In genomic region chr3:101814835-101815234, GRCh38 we compare ENCODE assay signal across 14 cellular contexts. TPM values are rescaled to one million over a fixed set of nuclear protein-coding genes. Genes with fewer than 3 reads are reported as not detected.
DNase-seq lines count a peak whose midpoint lies in the region; ATAC-seq and TF ChIP-seq lines count a peak whose summit lies in the region.
"Had no signal": no experiment of that assay in that cellular context is flagged by ENCODE, and none has a peak within 500 bp of the region (broad histone marks: within the 10 kb centered on the region; RNA-seq: fewer than 3 reads in every experiment).

No MANE protein-coding gene starts in this region.

- no peak overlapping the region for H3K4me3 Mint-ChIP-seq in activated naive CD8-positive, alpha-beta T cell treated with anti-CD3 and anti-CD28 coated beads, Interleukin-2, amount 50 U/mL, for 24 hours
- H3K4me3 Mint-ChIP-seq in naive B cell = no peak overlapping the region
- H3K4me3 Mint-ChIP-seq: endodermal cell had no signal

- CTCF ChIA-PET in A673 (lab: Charles Lee) = interaction anchor here (1.2 to 1.7 kb wide), 4 partner anchors 224 to 722 kb away, joined by 6 to 33 read pairs (median 8); no protein-coding TSS in a partner anchor

- ATAC-seq in HG02610 (IDR thresholded peaks at IDR 0.05; ENCODE audit: unreplicated experiment) = peak; percentile 36
- ATAC-seq in activated naive CD8-positive, alpha-beta T cell treated with anti-CD3 and anti-CD28 coated beads, Interleukin-2, amount 50 U/mL, for 24 hours = peak; percentile 69
- peak; percentile 39 to 54 for ATAC-seq in naive B cell (ENCODE audit: low read depth in 2 of 2)

- H3K9ac ChIP-seq in smooth muscle cell (ENCODE audit: low read depth) = no peak overlapping the region

- intact Hi-C loops in A673 (cut with micrococcal nuclease; ENCODE audit: unreplicated experiment) = loop anchor here (1.0 to 10.0 kb wide), 3 partner anchors 223 to 712 kb away; no protein-coding TSS in a partner anchor

- no peak overlapping the region for H3K4me2 ChIP-seq in smooth muscle cell

- peaks cover 70% of the 10 kb centered on the region for H3K4me1 Mint-ChIP-seq in activated naive CD8-positive, alpha-beta T cell treated with anti-CD3 and anti-CD28 coated beads, Interleukin-2, amount 50 U/mL, for 24 hours
- peaks cover 20 to 54% (median 31%) of the 10 kb centered on the region in 3 donors for H3K4me1 Mint-ChIP-seq in naive B cell

- H3K36me3 ChIP-seq in A673 (ENCODE audit: insufficient read depth, low read length, poor library complexity, severe bottlenecking) (peaks cover 2% of the 10 kb centered on the region), smooth muscle cell (ENCODE audit: low read depth) (no peaks in the 10 kb centered on the region)

- WGBS in smooth muscle cell (ENCODE audit: low lambda C conversion rate) = 79% methylated on average over 3 of the region's 3 CpGs

- H3K79me2 ChIP-seq in smooth muscle cell (ENCODE audit: low read depth) = peaks cover 9% of the 10 kb centered on the region

- H3K27me3 Mint-ChIP-seq in activated naive CD8-positive, alpha-beta T cell treated with anti-CD3 and anti-CD28 coated beads, Interleukin-2, amount 50 U/mL, for 24 hours = no peaks in the 10 kb centered on the region
- no peaks in the 10 kb centered on the region for H3K27me3 Mint-ChIP-seq in naive B cell

- H3K4me3 ChIP-seq in A673 (ENCODE audit: low read depth, low read length, poor library complexity, severe bottlenecking) (no peak overlapping the region), smooth muscle cell (no peak overlapping the region)

- no TSS peak for BruUV-seq in A673 (replicated peaks; lab: Mats Ljungman, UMichigan)

- peaks cover 22% of the 10 kb centered on the region for H3K36me3 Mint-ChIP-seq in activated naive CD8-positive, alpha-beta T cell treated with anti-CD3 and anti-CD28 coated beads, Interleukin-2, amount 50 U/mL, for 24 hours (ENCODE audit: low read depth)
- peaks cover 0 to 2% of the 10 kb centered on the region in 2 donors for H3K36me3 Mint-ChIP-seq in naive B cell

- no peaks in the 10 kb centered on the region for H3K9me3 Mint-ChIP-seq in activated naive CD8-positive, alpha-beta T cell treated with anti-CD3 and anti-CD28 coated beads, Interleukin-2, amount 50 U/mL, for 24 hours
- no peaks in the 10 kb centered on the region for H3K9me3 Mint-ChIP-seq in naive B cell
- H3K9me3 Mint-ChIP-seq: endodermal cell had no signal

- H3K27ac Mint-ChIP-seq in activated naive CD8-positive, alpha-beta T cell treated with anti-CD3 and anti-CD28 coated beads, Interleukin-2, amount 50 U/mL, for 24 hours = peak overlapping the region; percentile 59
- H3K27ac Mint-ChIP-seq in naive B cell = peak overlapping the region in 4 of 6 donors; percentile 15 to 89 (median 78)
- H3K27ac Mint-ChIP-seq: endodermal cell had no signal

- no peaks in the 10 kb centered on the region for H3K27me3 ChIP-seq in A673 (replicated peaks; ENCODE audit: insufficient read depth, low read depth, low read length, poor library complexity)
- no peaks in the 10 kb centered on the region for H3K27me3 ChIP-seq in smooth muscle cell (ENCODE audit: low read depth)

- no peak for DNase-seq in A673 (ENCODE audit: low spot score)
- DNase-seq in activated naive CD8-positive, alpha-beta T cell treated with anti-CD3 and anti-CD28 coated beads, Interleukin-2, amount 50 U/mL, for 24 hours = no peak
- no peak for DNase-seq in naive B cell
- DNase-seq in smooth muscle cell (lab: John Stamatoyannopoulos, UW; ENCODE audit: unreplicated experiment) = no peak
- no peak for DNase-seq in KG1 (lab: John Stamatoyannopoulos, UW)
- no peak for DNase-seq in SW 1271 (lab: John Stamatoyannopoulos, UW)
- DNase-seq in OCI-M2 (lab: John Stamatoyannopoulos, UW; ENCODE audit: unreplicated experiment) = no peak
- DNase-seq: activated T-cell treated with anti-CD3 and anti-CD28 coated beads for 4 hours; endodermal cell; glutamatergic neuron; NCI-H1092; NCI-H446; stimulated activated CD4-positive, alpha-beta T cell treated with anti-CD3 and anti-CD28 coated beads, Interleukin-1b, Interleukin-23, amount 100 ng/mL, for 48 hours had no signal

- no peak overlapping the region for H2AFZ ChIP-seq in smooth muscle cell (ENCODE audit: low read depth)

- H3K4me1 ChIP-seq in A673 (ENCODE audit: insufficient read depth, low read length, poor library complexity, severe bottlenecking) = peaks cover 29% of the 10 kb centered on the region
- no peaks in the 10 kb centered on the region for H3K4me1 ChIP-seq in smooth muscle cell (ENCODE audit: low read depth)

- peaks cover 6% of the 10 kb centered on the region for H3F3A ChIP-seq in smooth muscle cell (ENCODE audit: low read depth)

- TF ChIP-seq CTCF in A673 (conservative IDR thresholded peaks at IDR 0.05; ENCODE audit: low read depth, low read length) (no peak), smooth muscle cell (IDR thresholded peaks at IDR 0.05; ENCODE audit: borderline replicate concordance, insufficient read depth, poor library complexity, severe bottlenecking) (no peak)

- H3K27ac ChIP-seq in A673 (ENCODE audit: low read depth, low read length, poor library complexity, severe bottlenecking) (peak overlapping the region; percentile 51), smooth muscle cell (ENCODE audit: low read depth) (no peak overlapping the region)

- POLR2A ChIA-PET in A673 (lab: Charles Lee; ENCODE audit: low non-redundant PET) = interaction anchor here (0.8 kb wide), 1 partner anchor 289 kb away, joined by 8 read pairs; no protein-coding TSS in a partner anchor

- no peaks in the 10 kb centered on the region for H3K9me3 ChIP-seq in A673 (ENCODE audit: low read depth, low read length, poor library complexity, severe bottlenecking)
- H3K9me3 ChIP-seq in smooth muscle cell (replicated peaks; ENCODE audit: low read depth) = no peaks in the 10 kb centered on the region

- H4K20me1 ChIP-seq in smooth muscle cell (ENCODE audit: low read depth) = no peaks in the 10 kb centered on the region

RNA-seq across cellular contexts. Expression of gene NFKBIZ, which starts 34.5 kb away (rescaled TPM):
- total RNA-seq in A673 (2021) (11.5 and 15.1 TPM in 2 replicates), smooth muscle cell (236 and 307 TPM in 2 replicates)
- polyA plus RNA-seq in naive B cell (ENCODE audit: low read depth in 6 of 6) (10 to 100 TPM in 5 of 6 donors, 1 to 10 TPM in 1; 7.4 to 28.5 (median 21.9) TPM), smooth muscle cell (269 and 306 TPM in 2 replicates)

RNA-seq across cellular contexts. Expression of gene NXPE3, which starts 35.8 kb away (rescaled TPM):
- total RNA-seq in A673 (2021) (36.4 and 37.6 TPM in 2 replicates), smooth muscle cell (8.6 and 10.2 TPM in 2 replicates)
- polyA plus RNA-seq in naive B cell (ENCODE audit: low read depth in 6 of 6) (10 to 100 TPM; 15.8 to 30.2 (median 21.8) TPM), smooth muscle cell (5.6 and 7.0 TPM in 2 replicates)

Comparison
In these comparisons a context has a peak if more than half of its experiments do, and no peak if none do; other contexts are left out.
1. RNA of gene NFKBIZ, which starts 34.5 kb away (total RNA-seq): 236 to 307 TPM in smooth muscle cell; 11.5 to 15.1 TPM in A673; every median in the first group is over 10 times any median in the second.
2. Peak in every context shown above with its lines, with median percentiles within 50 percentile points of each other: ATAC-seq.